8 cellular contexts compared by ENCODE assay signal in genomic region chr4:38529189-38530115, GRCh38.
DNase-seq lines count a peak whose midpoint lies in the region; ATAC-seq, FAIRE-seq and TF ChIP-seq lines count a peak whose summit lies in the region.

No MANE protein-coding gene starts in this region.

- WGBS in HepG2 (ENCODE audit: low lambda C conversion rate), result 51% methylated on average over 14 of the region's 15 CpGs
- WGBS in stomach, 5 donors, result 50 to 59% (median 53%) methylated on average over 14 to 15 of the region's 15 CpGs

- ATAC-seq in GM18861 (IDR thresholded peaks at IDR 0.05; ENCODE audit: unreplicated experiment) (peak; percentile 54), HG02938 (IDR thresholded peaks at IDR 0.05; ENCODE audit: unreplicated experiment) (peak; percentile 51), HepG2 (peak; percentile 61)

- H3K9ac ChIP-seq in OCI-LY1 (ENCODE audit: low read length), result no peak overlapping the region
- peak overlapping the region; percentile 19; the same call in 1 of the 2 replicates for H3K9ac ChIP-seq in HepG2 (ENCODE audit: insufficient read depth, low read depth, low read length)

- H3K27me3 Mint-ChIP-seq in activated naive CD4-positive, alpha-beta T cell treated with anti-CD3 and anti-CD28 coated beads for 36 hours (ENCODE audit: low read depth), result no peaks in the 10 kb centered on the region

- H3K4me2 ChIP-seq in OCI-LY1 (ENCODE audit: low read length) (peak overlapping the region; percentile 2; the same call in 1 of the 2 replicates), HepG2 (ENCODE audit: low read depth, low read length) (peak overlapping the region; percentile 49)

- no peak for TF ChIP-seq RAD21 in HepG2 (CRISPR knock-in tag; IDR thresholded peaks at IDR 0.05)

- H3K9me3 Mint-ChIP-seq in activated naive CD4-positive, alpha-beta T cell treated with anti-CD3 and anti-CD28 coated beads for 36 hours, result no peaks in the 10 kb centered on the region

- no peaks in the 10 kb centered on the region for H3K36me3 Mint-ChIP-seq in activated naive CD4-positive, alpha-beta T cell treated with anti-CD3 and anti-CD28 coated beads for 36 hours (ENCODE audit: low read depth)

- intact Hi-C loops in activated naive CD4-positive, alpha-beta T cell treated with anti-CD3 and anti-CD28 coated beads for 36 hours (cut with micrococcal nuclease), result loop anchor here (2.0 kb wide), 1 partner anchor 31 kb away; no protein-coding TSS in a partner anchor
- intact Hi-C loops in HepG2 (cut with micrococcal nuclease; ENCODE audit: unreplicated experiment), result no loop called here
- intact Hi-C loops in stomach (cut with DNase I; ENCODE audit: low total_unique reads), result no loop called here

- no peaks in the 10 kb centered on the region for H3F3A ChIP-seq in OCI-LY1 (ENCODE audit: insufficient read depth, low read length)

- peaks cover 10% of the 10 kb centered on the region for H3K4me1 ChIP-seq in OCI-LY1 (ENCODE audit: insufficient read depth, low read length, severe bottlenecking)
- H3K4me1 ChIP-seq in HepG2 (ENCODE audit: insufficient read depth, low read length), result peaks cover 59% of the 10 kb centered on the region
- peaks cover 8 to 27% (median 10%) of the 10 kb centered on the region in 4 donors for H3K4me1 ChIP-seq in stomach

- H3K27me3 ChIP-seq in OCI-LY1 (ENCODE audit: insufficient read depth, low read length) (peaks cover under 1% of the 10 kb centered on the region; the same call in 1 of the 2 replicates), HepG2 (ENCODE audit: control insufficient read depth in 1 of 2, insufficient read depth in 2 of 2, low read length in 2 of 2) (peaks cover 0 to 3% of the 10 kb centered on the region in 2 experiments; a peak in 1 of 5 replicates), stomach (no peaks in the 10 kb centered on the region)

- no peaks in the 10 kb centered on the region for H3K9me3 ChIP-seq in OCI-LY1 (ENCODE audit: low read length)
- H3K9me3 ChIP-seq in HepG2 (ENCODE audit: low read length), result no peaks in the 10 kb centered on the region
- no peaks in the 10 kb centered on the region for H3K9me3 ChIP-seq in stomach

- no peak overlapping the region for H3K4me3 Mint-ChIP-seq in activated naive CD4-positive, alpha-beta T cell treated with anti-CD3 and anti-CD28 coated beads for 36 hours

- peak; percentile 74 for DNase-seq in activated naive CD4-positive, alpha-beta T cell treated with anti-CD3 and anti-CD28 coated beads for 36 hours
- DNase-seq in HepG2 (ENCODE audit: low spot score) (no peak), stomach (peak; percentile 81), HK-2 (ENCODE audit: unreplicated experiment) (no peak), GM03348 (ENCODE audit: low spot score) (no peak)

- FAIRE-seq in HepG2 (lab: Jason Lieb, UNC), result no peak

- H2AFZ ChIP-seq in OCI-LY1 (ENCODE audit: low read length), result peak overlapping the region; percentile 23; the same call in 1 of the 2 replicates
- H2AFZ ChIP-seq in HepG2 (ENCODE audit: low read length), result peak overlapping the region; percentile 20

- no peaks in the 10 kb centered on the region for H3K36me3 ChIP-seq in OCI-LY1 (ENCODE audit: insufficient read depth, low read length)
- no peaks in the 10 kb centered on the region for H3K36me3 ChIP-seq in HepG2 (replicated peaks in 1 of 2; ENCODE audit: control insufficient read depth in 1 of 2, insufficient read depth in 2 of 2, low read length in 2 of 2)
- no peaks in the 10 kb centered on the region for H3K36me3 ChIP-seq in stomach

- in situ Hi-C loops in HepG2 (cut with HindIII; ENCODE audit: extremely low pct_ligation_motif_present, low pct_unique_long_range_greater_than_20kb), result no loop called here

- no TSS peak for BruUV-seq in HepG2 (replicated peaks; lab: Mats Ljungman, UMichigan)

- H3K9me2 ChIP-seq in OCI-LY1 (ENCODE audit: low read depth, low read length), result no peaks in the 10 kb centered on the region

- peak overlapping the region; percentile 64 for H3K27ac Mint-ChIP-seq in activated naive CD4-positive, alpha-beta T cell treated with anti-CD3 and anti-CD28 coated beads for 36 hours

- CTCF ChIA-PET in activated naive CD4-positive, alpha-beta T cell treated with anti-CD3 and anti-CD28 coated beads for 36 hours (lab: Charles Lee), result interaction anchor here (0.6 kb wide), 1 partner anchor 190 kb away, joined by 3 read pairs; no protein-coding TSS in a partner anchor
- CTCF ChIA-PET in HepG2 (lab: Yijun Ruan, JAX; ENCODE audit: low intra/inter-chr PET ratio, low total read pairs), result no interaction called here

- H4K20me1 ChIP-seq in OCI-LY1 (ENCODE audit: insufficient read depth, low read length), result no peaks in the 10 kb centered on the region
- H4K20me1 ChIP-seq in HepG2 (ENCODE audit: insufficient read depth, low read length), result no peaks in the 10 kb centered on the region

- TF ChIP-seq CTCF in OCI-LY1 (IDR thresholded peaks at IDR 0.05; ENCODE audit: low read length) (no peak), HepG2 (CRISPR knock-in tag; IDR thresholded peaks at IDR 0.05) (no peak), stomach (IDR thresholded peaks at IDR 0.05) (no peak)

- peaks cover 17% of the 10 kb centered on the region for H3K4me1 Mint-ChIP-seq in activated naive CD4-positive, alpha-beta T cell treated with anti-CD3 and anti-CD28 coated beads for 36 hours (ENCODE audit: low read depth)

- POLR2A ChIA-PET in HepG2 (lab: Yijun Ruan, JAX), result interaction anchor here (0.6 kb wide), 2 partner anchors 105 to 250 kb away, joined by 3 to 8 read pairs; no protein-coding TSS in a partner anchor

- no peak overlapping the region for H3K27ac ChIP-seq in OCI-LY1 (ENCODE audit: low read depth, low read length, poor library complexity, severe bottlenecking)
- peak overlapping the region; percentile 25 for H3K27ac ChIP-seq in HepG2 (ENCODE audit: extremely low read length, insufficient read depth, low read length)
- H3K27ac ChIP-seq in stomach, result peak overlapping the region; percentile 10 to 87 (median 67)

- TF ChIP-seq POLR2A in HepG2 (IDR thresholded peaks at IDR 0.05; ENCODE audit: insufficient read depth in 1 of 2, low read depth in 2 of 2, low read length in 2 of 2) (0 out of 4 replicates have a peak, but pooled peaks of 1 of the 2 experiments have one; percentile 19), stomach (IDR thresholded peaks at IDR 0.05) (no peak)

- H3K79me2 ChIP-seq in OCI-LY1 (ENCODE audit: insufficient read depth, low read length), result no peaks in the 10 kb centered on the region
- H3K79me2 ChIP-seq in HepG2 (ENCODE audit: insufficient read depth, low read length), result no peaks in the 10 kb centered on the region

- TF ChIP-seq EP300 in HepG2 (IDR thresholded peaks at IDR 0.05; ENCODE audit: low read depth in 2 of 2, low read length in 2 of 2) (no peak), HepG2 (CRISPR knock-in tag; IDR thresholded peaks at IDR 0.05; ENCODE audit: borderline replicate concordance) (no peak), stomach (IDR thresholded peaks at IDR 0.05) (no peak)

- no peak overlapping the region for H3K4me3 ChIP-seq in OCI-LY1 (ENCODE audit: low read depth, low read length, poor library complexity, severe bottlenecking)
- no peak overlapping the region; a peak in 1 of 6 replicates for H3K4me3 ChIP-seq in HepG2 (replicated peaks in 1 of 3; ENCODE audit: insufficient read depth in 1 of 3, low read depth in 2 of 3, low read length in 3 of 3)
- no peak overlapping the region for H3K4me3 ChIP-seq in stomach

TF ChIP-seq in HepG2, 621 proteins besides CTCF, POLR2A, EP300 and RAD21 (continues in another document):
- no peak for TF ChIP-seq ZNF761 (CRISPR knock-in tag; conservative IDR thresholded peaks at IDR 0.05)
- TF ChIP-seq MATR3 (CRISPR knock-in tag; IDR thresholded peaks at IDR 0.05), result no peak
- no peak for TF ChIP-seq ZNF567 (CRISPR knock-in tag; IDR thresholded peaks at IDR 0.05; ENCODE audit: borderline replicate concordance)
- TF ChIP-seq ZMYM3 (CRISPR knock-in tag; IDR thresholded peaks at IDR 0.05), result 0 out of 2 replicates have a peak, but pooled peaks have one; percentile 10
- no peak for TF ChIP-seq ADNP (CRISPR knock-in tag; IDR thresholded peaks at IDR 0.05)
- TF ChIP-seq, protein P1, sequence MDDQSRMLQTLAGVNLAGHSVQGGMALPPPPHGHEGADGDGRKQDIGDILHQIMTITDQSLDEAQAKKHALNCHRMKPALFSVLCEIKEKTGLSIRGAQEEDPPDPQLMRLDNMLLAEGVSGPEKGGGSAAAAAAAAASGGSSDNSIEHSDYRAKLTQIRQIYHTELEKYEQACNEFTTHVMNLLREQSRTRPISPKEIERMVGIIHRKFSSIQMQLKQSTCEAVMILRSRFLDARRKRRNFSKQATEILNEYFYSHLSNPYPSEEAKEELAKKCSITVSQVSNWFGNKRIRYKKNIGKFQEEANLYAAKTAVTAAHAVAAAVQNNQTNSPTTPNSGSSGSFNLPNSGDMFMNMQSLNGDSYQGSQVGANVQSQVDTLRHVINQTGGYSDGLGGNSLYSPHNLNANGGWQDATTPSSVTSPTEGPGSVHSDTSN (CRISPR knock-in tag; IDR thresholded peaks at IDR 0.05; ENCODE audit: borderline replicate concordance), result no peak
- TF ChIP-seq FOXP1 (IDR thresholded peaks at IDR 0.05), result no peak
- 0 out of 2 replicates have a peak, but pooled peaks have one; percentile 3 for TF ChIP-seq FOXP1 (CRISPR knock-in tag; IDR thresholded peaks at IDR 0.05)
- no peak for TF ChIP-seq ZNF143 (CRISPR knock-in tag; IDR thresholded peaks at IDR 0.05)
- peak; percentile 20; the same call in 1 of the 2 replicates for TF ChIP-seq MAX (IDR thresholded peaks at IDR 0.05)
- no peak for TF ChIP-seq SRSF4 (IDR thresholded peaks at IDR 0.05; ENCODE audit: low read depth, low read length, poor library complexity, severe bottlenecking)
- TF ChIP-seq KAT2B (IDR thresholded peaks at IDR 0.05; ENCODE audit: borderline replicate concordance, low read depth, low read length), result no peak
- no peak for TF ChIP-seq SALL1 (CRISPR knock-in tag; IDR thresholded peaks at IDR 0.05)
- TF ChIP-seq ELF3 (CRISPR knock-in tag; IDR thresholded peaks at IDR 0.05), result peak; percentile 82
- no peak for TF ChIP-seq NFE2L2 (IDR thresholded peaks at IDR 0.05; ENCODE audit: low read length)
- TF ChIP-seq ZNF414 (CRISPR knock-in tag; IDR thresholded peaks at IDR 0.05), result 0 out of 2 replicates have a peak, but pooled peaks have one; percentile 29
- no peak for TF ChIP-seq TEAD3 (CRISPR knock-in tag; optimal IDR thresholded peaks at IDR 0.05; ENCODE audit: borderline replicate concordance)
- no peak for TF ChIP-seq CREM (IDR thresholded peaks at IDR 0.05)
- TF ChIP-seq CREM (CRISPR knock-in tag; IDR thresholded peaks at IDR 0.05), result no peak

Comparison
In these comparisons a context has a peak if more than half of its experiments do, and no peak if none do; other contexts are left out.
1. DNase-seq: peak in activated naive CD4-positive, alpha-beta T cell treated with anti-CD3 and anti-CD28 coated beads for 36 hours (single experiment) and stomach (single experiment); none in HepG2 (single experiment), HK-2 (single experiment) and GM03348 (single experiment).
2. Peak in every context shown above with its lines, with median percentiles within 50 percentile points of each other: ATAC-seq.